In the genomic region with DNA sequence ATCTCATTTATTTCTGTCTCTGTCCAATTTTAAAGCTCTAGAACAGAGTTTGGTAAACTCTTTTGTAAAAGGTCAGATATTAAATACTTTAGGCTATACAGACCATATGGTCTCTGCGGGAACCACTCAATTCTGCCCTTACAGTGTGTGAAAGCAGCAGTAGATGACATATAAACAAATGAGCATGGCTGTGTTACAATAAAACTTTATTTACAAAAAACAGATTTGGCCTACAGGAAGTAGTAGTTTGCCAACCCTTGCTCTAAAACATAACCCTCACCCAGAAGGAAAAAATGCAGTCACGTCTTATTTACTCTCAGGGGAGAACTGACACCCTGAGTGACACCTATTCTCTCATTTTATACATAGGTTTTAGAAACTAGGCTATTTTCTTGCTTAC, we compare ENCODE assay signal across 27 cellular contexts.
DNase-seq lines count a peak whose midpoint lies in the region; ATAC-seq, FAIRE-seq and TF ChIP-seq lines count a peak whose summit lies in the region.
"Had no signal": no experiment of that assay in that cellular context is flagged by ENCODE, and none has a peak within 500 bp of the region (broad histone marks: within the 10 kb centered on the region; RNA-seq: fewer than 3 reads in every experiment).

No MANE protein-coding gene starts in this region.

- BruUV-seq in K562 (replicated peaks; lab: Mats Ljungman, UMichigan): no TSS peak

- H3K36me3 Mint-ChIP-seq in GM23338 (ENCODE audit: low read depth): no peaks in the 10 kb centered on the region
- H3K36me3 Mint-ChIP-seq in activated naive CD4-positive, alpha-beta T cell treated with anti-CD3 and anti-CD28 coated beads for 36 hours (ENCODE audit: low read depth): no peaks in the 10 kb centered on the region
- H3K36me3 Mint-ChIP-seq: CD14-positive monocyte; CD4-positive, alpha-beta memory T cell; CD4-positive, CD25-positive, alpha-beta regulatory T cell; CD8-positive, alpha-beta memory T cell had no signal

- TF ChIP-seq CTCF in GM23338 (conservative IDR thresholded peaks at IDR 0.05; ENCODE audit: low read depth in 2 of 2) (no peak), ascending aorta (IDR thresholded peaks at IDR 0.05) (no peak), K562 (IDR thresholded peaks at IDR 0.05 in 2 of 3, conservative IDR thresholded peaks at IDR 0.05 in 1 of 3; ENCODE audit: insufficient read depth in 2 of 3, low read depth in 1 of 3, low read length in 3 of 3) (no peak)

- H3K9me2 ChIP-seq in GM23338 (ENCODE audit: insufficient read depth): 0 out of 2 replicates have a peak, but pooled peaks cover 4% of the 10 kb centered on the region

- peaks cover 17% of the 10 kb centered on the region; the same call in 1 of the 2 replicates for H3K4me1 ChIP-seq in GM23338 (ENCODE audit: insufficient read depth)
- peaks cover 0 to 18% of the 10 kb centered on the region in 2 donors for H3K4me1 ChIP-seq in ascending aorta
- H3K4me1 ChIP-seq in K562 (replicated peaks in 1 of 2; ENCODE audit: control insufficient read depth in 2 of 2, insufficient read depth in 2 of 2, low read length in 2 of 2): no peaks in the 10 kb centered on the region
- H3K4me1 ChIP-seq: BE2C, BLaER1 had no signal

- POLR2A ChIA-PET in K562 (lab: Yijun Ruan, JAX): no interaction called here

- H3K36me3 ChIP-seq in GM23338 (ENCODE audit: insufficient read depth) (no peaks in the 10 kb centered on the region), ascending aorta (no peaks in the 10 kb centered on the region), K562 (ENCODE audit: control insufficient read depth, insufficient read depth, low read length) (no peaks in the 10 kb centered on the region)
- H3K36me3 ChIP-seq: BE2C, BLaER1 had no signal

- H3K4me2 ChIP-seq in GM23338 (peak overlapping the region; percentile 15), K562 (ENCODE audit: insufficient read depth, low read length) (no peak overlapping the region)
- H3K4me2 ChIP-seq: BLaER1 had no signal

- in situ Hi-C loops in K562 (cut with MboI): no loop called here

- no peaks in the 10 kb centered on the region for H4K20me1 ChIP-seq in GM23338 (replicated peaks; ENCODE audit: insufficient read depth)
- no peaks in the 10 kb centered on the region for H4K20me1 ChIP-seq in K562 (replicated peaks; ENCODE audit: control insufficient read depth, insufficient read depth, low read length)
- H4K20me1 ChIP-seq: BLaER1 had no signal

- no peaks in the 10 kb centered on the region for H3K27me3 ChIP-seq in GM23338 (ENCODE audit: insufficient read depth)
- no peaks in the 10 kb centered on the region for H3K27me3 ChIP-seq in ascending aorta
- H3K27me3 ChIP-seq in K562 (ENCODE audit: control insufficient read depth in 2 of 2, insufficient read depth in 2 of 2, low read length in 2 of 2): no peaks in the 10 kb centered on the region
- H3K27me3 ChIP-seq: BE2C, BLaER1 had no signal

- no peak for FAIRE-seq in K562 (lab: Jason Lieb, UNC)
- FAIRE-seq: GM12891, GM19239 had no signal

- H3F3A ChIP-seq in GM23338 (replicated peaks; ENCODE audit: low read depth): no peaks in the 10 kb centered on the region

- H3K4me3 ChIP-seq in GM23338 (no peak overlapping the region), ascending aorta (no peak overlapping the region), K562 (no peak overlapping the region)
- H3K4me3 ChIP-seq: BLaER1 had no signal

- no peak for TF ChIP-seq POLR2A in K562 (conservative IDR thresholded peaks at IDR 0.05)

- CTCF ChIA-PET in K562 (lab: Yijun Ruan, JAX; ENCODE audit: low intra/inter-chr PET ratio): no interaction called here
- CTCF ChIA-PET in activated naive CD4-positive, alpha-beta T cell treated with anti-CD3 and anti-CD28 coated beads for 36 hours (lab: Charles Lee): no interaction called here

- H2AFZ ChIP-seq in GM23338 (no peak overlapping the region), K562 (ENCODE audit: low read depth, low read length) (no peak overlapping the region)

- H3K27ac ChIP-seq in GM23338 (ENCODE audit: low read depth) (no peak overlapping the region), ascending aorta (peak overlapping the region; percentile 63 to 69), K562 (ENCODE audit: extremely low read depth, low read depth, low read length) (no peak overlapping the region)
- H3K27ac ChIP-seq: BLaER1 had no signal

- H3K9me3 ChIP-seq in ascending aorta (peaks cover 0 to 4% of the 10 kb centered on the region in 2 donors), K562 (replicated peaks; ENCODE audit: control insufficient read depth, insufficient read depth, low read depth, low read length) (no peaks in the 10 kb centered on the region)
- H3K9me3 ChIP-seq: BE2C had no signal

- H3K4me1 Mint-ChIP-seq in GM23338: peaks cover 16% of the 10 kb centered on the region
- no peaks in the 10 kb centered on the region for H3K4me1 Mint-ChIP-seq in activated naive CD4-positive, alpha-beta T cell treated with anti-CD3 and anti-CD28 coated beads for 36 hours (ENCODE audit: low read depth)
- H3K4me1 Mint-ChIP-seq: CD14-positive monocyte; CD4-positive, alpha-beta memory T cell; CD4-positive, CD25-positive, alpha-beta regulatory T cell; CD8-positive, alpha-beta memory T cell had no signal

- H3K9ac ChIP-seq in K562 (ENCODE audit: insufficient read depth in 1 of 2, low read depth in 2 of 2, low read length in 2 of 2): no peak overlapping the region
- H3K9ac ChIP-seq: BLaER1 had no signal

- no peak for TF ChIP-seq RAD21 in K562 (CRISPR knock-in tag; conservative IDR thresholded peaks at IDR 0.05 in 1 of 2, IDR thresholded peaks at IDR 0.05 in 1 of 2)

- peak overlapping the region; percentile 17; the same call in 1 of the 2 replicates for H3K27ac Mint-ChIP-seq in GM23338
- H3K27ac Mint-ChIP-seq in activated naive CD4-positive, alpha-beta T cell treated with anti-CD3 and anti-CD28 coated beads for 36 hours: no peak overlapping the region
- H3K27ac Mint-ChIP-seq: CD14-positive monocyte; CD4-positive, alpha-beta memory T cell; CD4-positive, CD25-positive, alpha-beta regulatory T cell; CD8-positive, alpha-beta memory T cell had no signal

- no peaks in the 10 kb centered on the region; the same call in 2 of the 3 replicates for H3K9me3 Mint-ChIP-seq in GM23338
- no peaks in the 10 kb centered on the region for H3K9me3 Mint-ChIP-seq in activated naive CD4-positive, alpha-beta T cell treated with anti-CD3 and anti-CD28 coated beads for 36 hours

- ATAC-seq in GM23338 (no peak), K562 (no peak), GM21515 (IDR thresholded peaks at IDR 0.05; ENCODE audit: unreplicated experiment) (no peak), GM21717 (IDR thresholded peaks at IDR 0.05; ENCODE audit: unreplicated experiment) (no peak)

- H3K27me3 Mint-ChIP-seq in GM23338 (ENCODE audit: insufficient read depth, low read depth, poor library complexity): peaks cover 2% of the 10 kb centered on the region
- peaks cover 6% of the 10 kb centered on the region for H3K27me3 Mint-ChIP-seq in activated naive CD4-positive, alpha-beta T cell treated with anti-CD3 and anti-CD28 coated beads for 36 hours (ENCODE audit: low read depth)
- H3K27me3 Mint-ChIP-seq: CD4-positive, alpha-beta memory T cell had no signal

- no peaks in the 10 kb centered on the region for H3K9me1 ChIP-seq in K562 (ENCODE audit: control insufficient read depth, insufficient read depth, low read length)

- H3K4me3 Mint-ChIP-seq in GM23338: no peak overlapping the region
- H3K4me3 Mint-ChIP-seq in activated naive CD4-positive, alpha-beta T cell treated with anti-CD3 and anti-CD28 coated beads for 36 hours: no peak overlapping the region
- H3K4me3 Mint-ChIP-seq: CD14-positive monocyte; CD4-positive, alpha-beta memory T cell; CD4-positive, CD25-positive, alpha-beta regulatory T cell; CD8-positive, alpha-beta memory T cell had no signal

- TF ChIP-seq EP300 in K562 (IDR thresholded peaks at IDR 0.05; ENCODE audit: low read length): no peak

- 0% methylated on average over 2 of the region's 2 CpGs for WGBS in K562 (ENCODE audit: insufficient coverage, low coverage, missing lambda C conversion rate)

- intact Hi-C loops in ascending aorta (cut with DNase I): no loop called here
- intact Hi-C loops in K562 (cut with micrococcal nuclease): no loop called here
- intact Hi-C loops in activated naive CD4-positive, alpha-beta T cell treated with anti-CD3 and anti-CD28 coated beads for 36 hours (cut with micrococcal nuclease): no loop called here

- H3K79me2 ChIP-seq in GM23338 (replicated peaks; ENCODE audit: insufficient read depth) (no peaks in the 10 kb centered on the region), K562 (ENCODE audit: control insufficient read depth, insufficient read depth, low read length) (no peaks in the 10 kb centered on the region)

- DNase-seq in GM23338 (ENCODE audit: low spot score) (no peak), NAMALWA (ENCODE audit: low spot score) (peak; percentile 1), ascending aorta (ENCODE audit: low spot score in 2 of 2) (no peak), K562 (ENCODE audit: extremely low read depth in 1 of 4, low spot score in 3 of 4) (no peak), NCI-H2029 (lab: John Stamatoyannopoulos, UW) (no peak)
- no peak for DNase-seq in activated naive CD4-positive, alpha-beta T cell treated with anti-CD3 and anti-CD28 coated beads for 36 hours
- DNase-seq: 8988T; ACHN; BE2C; C1 segment of cervical spinal cord; CD4-positive, alpha-beta memory T cell; CD4-positive, CD25-positive, alpha-beta regulatory T cell; CD8-positive, alpha-beta memory T cell; COR-L47; DMS 273 treated with DMSO at 0.1 percent for 48 hours; DMS153; DMS53; DMS79; DND-41; EL; GDM1 had no signal

TF ChIP-seq in GM23338, 12 proteins besides CTCF, POLR2A, EP300 and RAD21 (continues in another document):
- TF ChIP-seq CREB1 (CRISPR knock-in tag; IDR thresholded peaks at IDR 0.05; ENCODE audit: low read depth) (no peak), NANOG (IDR thresholded peaks at IDR 0.05; ENCODE audit: borderline replicate concordance) (no peak)

TF ChIP-seq in K562, 482 proteins besides CTCF, POLR2A, EP300 and RAD21 (continues in another document):
- TF ChIP-seq BCL6 (CRISPR knock-in tag; IDR thresholded peaks at IDR 0.05): no peak
- TF ChIP-seq, protein P1, sequence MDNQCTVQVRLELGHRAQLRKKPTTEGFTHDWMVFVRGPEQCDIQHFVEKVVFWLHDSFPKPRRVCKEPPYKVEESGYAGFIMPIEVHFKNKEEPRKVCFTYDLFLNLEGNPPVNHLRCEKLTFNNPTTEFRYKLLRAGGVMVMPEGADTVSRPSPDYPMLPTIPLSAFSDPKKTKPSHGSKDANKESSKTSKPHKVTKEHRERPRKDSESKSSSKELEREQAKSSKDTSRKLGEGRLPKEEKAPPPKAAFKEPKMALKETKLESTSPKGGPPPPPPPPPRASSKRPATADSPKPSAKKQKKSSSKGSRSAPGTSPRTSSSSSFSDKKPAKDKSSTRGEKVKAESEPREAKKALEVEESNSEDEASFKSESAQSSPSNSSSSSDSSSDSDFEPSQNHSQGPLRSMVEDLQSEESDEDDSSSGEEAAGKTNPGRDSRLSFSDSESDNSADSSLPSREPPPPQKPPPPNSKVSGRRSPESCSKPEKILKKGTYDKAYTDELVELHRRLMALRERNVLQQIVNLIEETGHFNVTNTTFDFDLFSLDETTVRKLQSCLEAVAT (IDR thresholded peaks at IDR 0.05): no peak

Comparison
In these comparisons a context has a peak if more than half of its experiments do, and no peak if none do; other contexts are left out.
1. H3K27ac ChIP-seq: peak in ascending aorta (2 of 2); none in GM23338 (single experiment) and K562 (single experiment).